In genomic region chr4:123579961-123580360, GRCh38 we compare ENCODE assay signal across 29 cellular contexts.
"Had no signal": no experiment of that assay in that cellular context is flagged by ENCODE, and none has a peak within 500 bp of the region (broad histone marks: within the 10 kb centered on the region; RNA-seq: fewer than 3 reads in every experiment).

No MANE protein-coding gene starts in this region.

- H3K36me3 ChIP-seq: adrenal gland, ascending aorta, esophagus squamous epithelium, gastroesophageal sphincter, heart right ventricle, WERI-Rb-1 had no signal

- H3K4me3 ChIP-seq: adrenal gland, ascending aorta, esophagus squamous epithelium, gastroesophageal sphincter, heart right ventricle had no signal

- DNase-seq: activated B cell treated with CpG ODN at 0.5 μM for 24 hours; activated CD4-positive, alpha-beta T cell treated with anti-CD3 and anti-CD28 coated beads for 48 hours; activated CD4-positive, alpha-beta T cell treated with anti-CD3 and anti-CD28 coated beads, Interleukin-2, amount 50 U/mL, for 1 hour; activated CD4-positive, alpha-beta T cell treated with anti-CD3 and anti-CD28 coated beads, Interleukin-2, amount 50 U/mL, for 48 hours; activated CD8-positive, alpha-beta memory T cell treated with anti-CD3 and anti-CD28 coated beads for 24 hours; activated CD8-positive, alpha-beta T cell treated with anti-CD3 and anti-CD28 coated beads for 36 hours; activated effector memory CD4-positive, alpha-beta T cell treated with anti-CD3 and anti-CD28 coated beads, Interleukin-2, amount 50 U/mL, for 16 hours; activated naive CD4-positive, alpha-beta T cell treated with anti-CD3 and anti-CD28 coated beads for 36 hours; activated naive CD8-positive, alpha-beta T cell treated with anti-CD3 and anti-CD28 coated beads for 36 hours; activated naive CD8-positive, alpha-beta T cell treated with anti-CD3 and anti-CD28 coated beads, Interleukin-2, amount 50 U/mL, for 24 hours; activated T-cell treated with anti-CD3 and anti-CD28 coated beads, Interleukin-2, amount 50 U/mL, for 1 hour; activated T-cell treated with anti-CD3 and anti-CD28 coated beads, Interleukin-2, amount 50 U/mL, for 48 hours; adrenal gland; amygdala; cortex of kidney; dermis blood vessel endothelial cell; effector CD4-positive, alpha-beta T cell; effector memory CD8-positive, alpha-beta T cell; esophagus squamous epithelium; foreskin melanocyte; heart right ventricle; T-helper 1 cell; T-helper 17 cell; T1000; WERI-Rb-1 had no signal

- ATAC-seq: activated CD4-positive, CD25-positive, alpha-beta regulatory T cell treated with anti-CD3 and anti-CD28 coated beads, Interleukin-2, amount 50 U/mL, for 24 hours; activated CD8-positive, alpha-beta T cell treated with anti-CD3 and anti-CD28 coated beads for 36 hours; activated naive CD8-positive, alpha-beta T cell treated with anti-CD3 and anti-CD28 coated beads, Interleukin-2, amount 50 U/mL, for 24 hours; effector memory CD8-positive, alpha-beta T cell; gastroesophageal sphincter; heart right ventricle; T-helper 17 cell had no signal

- H3K4me1 ChIP-seq: adrenal gland, esophagus squamous epithelium, gastroesophageal sphincter, heart right ventricle had no signal

- H3K27ac ChIP-seq: adrenal gland, epithelial cell of prostate, esophagus squamous epithelium, gastroesophageal sphincter, heart right ventricle, WERI-Rb-1 had no signal

- H3K27me3 ChIP-seq: adrenal gland, ascending aorta, esophagus squamous epithelium, gastroesophageal sphincter, heart right ventricle had no signal
